In genomic region chr10:94364480-94364879, GRCh38 we compare ENCODE assay signal across 34 cellular contexts. TPM values are rescaled to one million over a fixed set of nuclear protein-coding genes. Genes with fewer than 3 reads are reported as not detected.
DNase-seq lines count a peak whose midpoint lies in the region; ATAC-seq and TF ChIP-seq lines count a peak whose summit lies in the region.
"Had no signal": no experiment of that assay in that cellular context is flagged by ENCODE, and none has a peak within 500 bp of the region (broad histone marks: within the 10 kb centered on the region; RNA-seq: fewer than 3 reads in every experiment).

No MANE protein-coding gene starts in this region.

- CTCF ChIA-PET in activated naive CD4-positive, alpha-beta T cell treated with anti-CD3 and anti-CD28 coated beads, Interleukin-2, amount 10 ng/mL, durations not matched to agents 7 days and 5 days (lab: Charles Lee): interaction anchor here (1.2 kb wide), 1 partner anchor 16 kb away, joined by 3 read pairs; no protein-coding TSS in a partner anchor
- CTCF ChIA-PET in activated naive CD4-positive, alpha-beta T cell treated with anti-CD3 and anti-CD28 coated beads for 36 hours (lab: Charles Lee): interaction anchor here (0.6 kb wide), 1 partner anchor 702 kb away, joined by 3 read pairs; no protein-coding TSS in a partner anchor

- H3K36me3 ChIP-seq in osteoblast (ENCODE audit: insufficient read depth, low read length): peaks cover 3% of the 10 kb centered on the region
- H3K36me3 ChIP-seq: neutrophil, prostate gland, sigmoid colon had no signal

- peaks cover 12% of the 10 kb centered on the region for H3K4me1 ChIP-seq in osteoblast (ENCODE audit: insufficient read depth, low read length)
- H3K4me1 ChIP-seq: prostate gland had no signal

- intact Hi-C loops in activated naive CD4-positive, alpha-beta T cell treated with anti-CD3 and anti-CD28 coated beads for 36 hours (cut with micrococcal nuclease): loop anchor here (5.0 kb wide), 2 partner anchors 472 to 867 kb away; partner anchors contain the start of genes CEP55 and SLC35G1
- intact Hi-C loops in head of caudate nucleus (cut with DNase I): loop anchor here (5.0 kb wide), 1 partner anchor 73 kb away; no protein-coding TSS in a partner anchor

- peaks cover 8% of the 10 kb centered on the region for H3K27me3 ChIP-seq in osteoblast (ENCODE audit: insufficient read depth, low read length)
- H3K27me3 ChIP-seq: MG63, sigmoid colon, tibial nerve had no signal

- no peak overlapping the region for H3K4me2 ChIP-seq in osteoblast (ENCODE audit: insufficient read depth, low read length)
- H3K4me2 ChIP-seq: A549 had no signal

- H3K4me1 Mint-ChIP-seq in activated naive CD4-positive, alpha-beta T cell treated with anti-CD3 and anti-CD28 coated beads, Interleukin-2, amount 10 ng/mL, durations not matched to agents 7 days and 5 days: peaks cover 31% of the 10 kb centered on the region
- peaks cover 19% of the 10 kb centered on the region for H3K4me1 Mint-ChIP-seq in activated naive CD4-positive, alpha-beta T cell treated with anti-CD3 and anti-CD28 coated beads for 36 hours (ENCODE audit: low read depth)
- peaks cover 18% of the 10 kb centered on the region for H3K4me1 Mint-ChIP-seq in T-helper 17 cell
- peaks cover 22 to 39% of the 10 kb centered on the region in 2 donors for H3K4me1 Mint-ChIP-seq in immature natural killer cell

- no peak overlapping the region for H2AFZ ChIP-seq in osteoblast (ENCODE audit: low read length)

- H3K36me3 Mint-ChIP-seq in activated naive CD4-positive, alpha-beta T cell treated with anti-CD3 and anti-CD28 coated beads, Interleukin-2, amount 10 ng/mL, durations not matched to agents 7 days and 5 days: peaks cover 12% of the 10 kb centered on the region
- peaks cover 13% of the 10 kb centered on the region for H3K36me3 Mint-ChIP-seq in activated naive CD4-positive, alpha-beta T cell treated with anti-CD3 and anti-CD28 coated beads for 36 hours (ENCODE audit: low read depth)
- H3K36me3 Mint-ChIP-seq in T-helper 17 cell (ENCODE audit: low read depth) (peaks cover 5% of the 10 kb centered on the region), immature natural killer cell (peaks cover 0 to 4% (median 0%) of the 10 kb centered on the region in 3 donors)

- no peak for DNase-seq in activated naive CD4-positive, alpha-beta T cell treated with anti-CD3 and anti-CD28 coated beads, Interleukin-2, amount 10 ng/mL, durations not matched to agents 7 days and 5 days
- no peak for DNase-seq in activated naive CD4-positive, alpha-beta T cell treated with anti-CD3 and anti-CD28 coated beads for 36 hours
- DNase-seq in T-helper 17 cell (no peak), immature natural killer cell (no peak), osteoblast (ENCODE audit: insufficient read length, low spot score, missing footprints) (peak; percentile 9), head of caudate nucleus (no peak), NCI-H2107 (lab: John Stamatoyannopoulos, UW) (no peak), epidermal melanocyte (ENCODE audit: insufficient read length, low spot score) (no peak)
- DNase-seq: activated CD4-positive, alpha-beta T cell treated with anti-CD3 and anti-CD28 coated beads, Interleukin-2, amount 10 ng/mL, durations not matched to agents 7 days and 5 days; activated naive CD4-positive, alpha-beta T cell; activated T-cell treated with anti-CD3 and anti-CD28 coated beads, Interleukin-2, amount 50 U/mL, for 24 hours; AML-193; COR-L47; hypothalamus; KG1; left colon; mucosa of descending colon; NCI-H1930; NCI-H226; NCI-H69; SHP77; sigmoid colon; stimulated activated CD4-positive, alpha-beta T cell treated with anti-CD3 and anti-CD28 coated beads, Interleukin-12 subunit alpha, Interleukin-12 subunit beta, amount 100 ng/mL, for 4 hours; stimulated activated CD4-positive, alpha-beta T cell treated with anti-CD3 and anti-CD28 coated beads, Interleukin-2, amount 100 ng/mL, for 48 hours; T1000; WERI-Rb-1 had no signal

- peaks cover 24% of the 10 kb centered on the region for H3K27me3 Mint-ChIP-seq in activated naive CD4-positive, alpha-beta T cell treated with anti-CD3 and anti-CD28 coated beads, Interleukin-2, amount 10 ng/mL, durations not matched to agents 7 days and 5 days
- no peaks in the 10 kb centered on the region for H3K27me3 Mint-ChIP-seq in activated naive CD4-positive, alpha-beta T cell treated with anti-CD3 and anti-CD28 coated beads for 36 hours (ENCODE audit: low read depth)
- peaks cover 15% of the 10 kb centered on the region for H3K27me3 Mint-ChIP-seq in T-helper 17 cell
- H3K27me3 Mint-ChIP-seq in immature natural killer cell (ENCODE audit: low read depth in 3 of 3): peaks cover 2 to 15% (median 5%) of the 10 kb centered on the region in 3 donors

- H3K4me3 ChIP-seq in osteoblast (ENCODE audit: insufficient read depth, low read length): no peak overlapping the region
- H3K4me3 ChIP-seq: A549, HAP-1, MG63, mucosa of descending colon, prostate gland, sigmoid colon, tibial nerve had no signal

- H3K4me3 Mint-ChIP-seq in activated naive CD4-positive, alpha-beta T cell treated with anti-CD3 and anti-CD28 coated beads, Interleukin-2, amount 10 ng/mL, durations not matched to agents 7 days and 5 days: peak overlapping the region; percentile 54
- no peak overlapping the region for H3K4me3 Mint-ChIP-seq in activated naive CD4-positive, alpha-beta T cell treated with anti-CD3 and anti-CD28 coated beads for 36 hours
- H3K4me3 Mint-ChIP-seq in T-helper 17 cell: peak overlapping the region; percentile 1
- peak overlapping the region in 4 of 5 donors; percentile 15 to 49 (median 46) for H3K4me3 Mint-ChIP-seq in immature natural killer cell
- H3K4me3 Mint-ChIP-seq: activated CD4-positive, alpha-beta T cell treated with anti-CD3 and anti-CD28 coated beads, Interleukin-2, amount 10 ng/mL, durations not matched to agents 7 days and 5 days; activated T-cell treated with anti-CD3 and anti-CD28 coated beads, Interleukin-2, amount 50 U/mL, for 24 hours had no signal

- H3K9me3 ChIP-seq in T-helper 17 cell (ENCODE audit: control insufficient read depth, low read length, poor library complexity, severe bottlenecking) (no peaks in the 10 kb centered on the region), osteoblast (ENCODE audit: low read depth, low read length) (no peaks in the 10 kb centered on the region)
- H3K9me3 ChIP-seq: A549, HAP-1, MG63, mucosa of descending colon, neutrophil, prostate gland, sigmoid colon, tibial nerve had no signal

- no peak for TF ChIP-seq CTCF in osteoblast (IDR thresholded peaks at IDR 0.05; ENCODE audit: extremely low read depth, low read depth, low read length)

- peaks cover 28% of the 10 kb centered on the region for H3K79me2 ChIP-seq in osteoblast (ENCODE audit: insufficient read depth, low read length)

- H4K20me1 ChIP-seq in osteoblast (ENCODE audit: insufficient read depth, low read length): peaks cover 3% of the 10 kb centered on the region

- no peak overlapping the region for H3K27ac Mint-ChIP-seq in activated naive CD4-positive, alpha-beta T cell treated with anti-CD3 and anti-CD28 coated beads, Interleukin-2, amount 10 ng/mL, durations not matched to agents 7 days and 5 days
- H3K27ac Mint-ChIP-seq in activated naive CD4-positive, alpha-beta T cell treated with anti-CD3 and anti-CD28 coated beads for 36 hours: no peak overlapping the region
- no peak overlapping the region for H3K27ac Mint-ChIP-seq in T-helper 17 cell
- H3K27ac Mint-ChIP-seq in immature natural killer cell: peak overlapping the region in 3 of 6 donors; percentile 1 to 31 (median 8)
- H3K27ac Mint-ChIP-seq: activated CD4-positive, alpha-beta T cell treated with anti-CD3 and anti-CD28 coated beads, Interleukin-2, amount 10 ng/mL, durations not matched to agents 7 days and 5 days; activated T-cell treated with anti-CD3 and anti-CD28 coated beads, Interleukin-2, amount 50 U/mL, for 24 hours had no signal

- no peak overlapping the region for H3K27ac ChIP-seq in osteoblast (ENCODE audit: low read depth, low read length)
- H3K27ac ChIP-seq: A549, HL-60, neutrophil, prostate gland, sigmoid colon, tibial nerve, WERI-Rb-1 had no signal

- H3K9me3 Mint-ChIP-seq in activated naive CD4-positive, alpha-beta T cell treated with anti-CD3 and anti-CD28 coated beads, Interleukin-2, amount 10 ng/mL, durations not matched to agents 7 days and 5 days: no peaks in the 10 kb centered on the region
- no peaks in the 10 kb centered on the region for H3K9me3 Mint-ChIP-seq in activated naive CD4-positive, alpha-beta T cell treated with anti-CD3 and anti-CD28 coated beads for 36 hours
- no peaks in the 10 kb centered on the region for H3K9me3 Mint-ChIP-seq in immature natural killer cell
- H3K9me3 Mint-ChIP-seq: activated CD4-positive, alpha-beta T cell treated with anti-CD3 and anti-CD28 coated beads, Interleukin-2, amount 10 ng/mL, durations not matched to agents 7 days and 5 days had no signal

- ATAC-seq in T-helper 17 cell: no peak
- ATAC-seq: A549, left colon, mucosa of descending colon, Panc1 had no signal

RNA-seq across cellular contexts. Expression of gene NOC3L, which starts 1.7 kb away (rescaled TPM):
- 10 to 100 TPM; 39.3 to 40.1 TPM for total RNA-seq in activated naive CD4-positive, alpha-beta T cell treated with anti-CD3 and anti-CD28 coated beads for 36 hours
- total RNA-seq in T-helper 17 cell: 10 to 100 TPM; 15.3 to 22.4 TPM
- 10 to 100 TPM in 1 of 3 donors, 1 to 10 TPM in 2; 6.7 to 10.1 (median 7.8) TPM for polyA plus RNA-seq in immature natural killer cell
- total RNA-seq in osteoblast: 19.4 and 21.0 TPM in 2 replicates

RNA-seq across cellular contexts. Expression of gene TBC1D12, which starts 37.9 kb away (rescaled TPM):
- under 1 TPM; 0.25 to 0.33 TPM for total RNA-seq in activated naive CD4-positive, alpha-beta T cell treated with anti-CD3 and anti-CD28 coated beads for 36 hours
- total RNA-seq in T-helper 17 cell (1 to 10 TPM; 1.3 to 1.9 TPM), osteoblast (38.6 and 43.1 TPM in 2 replicates)
- under 1 TPM in 2 of 3 donors, not detected in 1; 0.33 to 0.64 TPM for polyA plus RNA-seq in immature natural killer cell

Comparison
In these comparisons a context has a peak if more than half of its experiments do, and no peak if none do; other contexts are left out.
1. RNA of gene TBC1D12, which starts 37.9 kb away (total RNA-seq): 38.6 to 43.1 TPM in osteoblast; 1.3 to 1.9 TPM in T-helper 17 cell and 0.25 to 0.33 TPM in activated naive CD4-positive, alpha-beta T cell treated with anti-CD3 and anti-CD28 coated beads for 36 hours; every median in the first group is over 10 times any median in the second.